Comparison of ENCODE assay signal across 21 cellular contexts in the genomic region with DNA sequence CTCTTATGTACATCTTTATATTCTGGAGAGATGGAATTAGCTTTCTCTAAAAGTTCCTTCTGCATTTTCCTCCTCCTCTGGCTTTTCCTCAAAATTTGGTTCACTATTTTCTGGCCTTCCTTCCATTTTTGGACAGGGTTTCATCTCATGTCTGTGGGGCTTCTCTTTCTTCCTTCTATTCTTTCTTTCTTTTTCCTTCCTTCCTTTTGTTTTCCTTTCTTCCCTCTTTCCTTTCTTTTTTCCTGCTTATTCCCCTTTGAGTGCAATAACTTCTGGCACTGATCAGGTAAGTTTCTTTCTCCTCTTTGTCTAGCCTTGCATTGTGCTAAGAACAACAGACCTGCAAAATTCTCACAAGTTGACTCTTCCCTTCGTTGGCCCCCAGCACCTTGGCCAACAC.
"Had no signal": no experiment of that assay in that cellular context is flagged by ENCODE, and none has a peak within 500 bp of the region (broad histone marks: within the 10 kb centered on the region; RNA-seq: fewer than 3 reads in every experiment).

No MANE protein-coding gene starts in this region.

- H3K36me3 ChIP-seq: colonic mucosa, esophagus muscularis mucosa, gastrocnemius medialis, heart right ventricle, left lung, lower lobe of right lung had no signal

- H3K4me1 ChIP-seq: colonic mucosa, gastrocnemius medialis had no signal

- H3K4me3 ChIP-seq: colonic mucosa, esophagus muscularis mucosa, gastrocnemius medialis, heart right ventricle, left lung, lower lobe of right lung, mucosa of descending colon had no signal

- DNase-seq: colonic mucosa; cortex of kidney; effector CD4-positive, alpha-beta T cell; effector memory CD4-positive, alpha-beta T cell; foreskin melanocyte; gastrocnemius medialis; glutamatergic neuron; head of caudate nucleus; heart right ventricle; hippocampal formation; left cardiac atrium; left lung; left ventricle myocardium superior; lower lobe of right lung; mesenchymal stem cell; mucosa of descending colon; naive B cell had no signal

- ATAC-seq: gastrocnemius medialis, heart right ventricle, left cardiac atrium, left lung, left ventricle myocardium superior, lower lobe of right lung, mucosa of descending colon had no signal

- FAIRE-seq: endothelial cell of umbilical vein, islet of Langerhans, keratinocyte had no signal

- H3K9me3 ChIP-seq: colonic mucosa, esophagus muscularis mucosa, gastrocnemius medialis, heart right ventricle, left lung, lower lobe of right lung, mucosa of descending colon had no signal

- H3K27ac ChIP-seq: colonic mucosa, esophagus muscularis mucosa, gastrocnemius medialis, heart right ventricle, left lung, lower lobe of right lung had no signal

- H3K27me3 ChIP-seq: colonic mucosa, esophagus muscularis mucosa, gastrocnemius medialis, heart right ventricle, left lung had no signal
